In the genomic region with DNA sequence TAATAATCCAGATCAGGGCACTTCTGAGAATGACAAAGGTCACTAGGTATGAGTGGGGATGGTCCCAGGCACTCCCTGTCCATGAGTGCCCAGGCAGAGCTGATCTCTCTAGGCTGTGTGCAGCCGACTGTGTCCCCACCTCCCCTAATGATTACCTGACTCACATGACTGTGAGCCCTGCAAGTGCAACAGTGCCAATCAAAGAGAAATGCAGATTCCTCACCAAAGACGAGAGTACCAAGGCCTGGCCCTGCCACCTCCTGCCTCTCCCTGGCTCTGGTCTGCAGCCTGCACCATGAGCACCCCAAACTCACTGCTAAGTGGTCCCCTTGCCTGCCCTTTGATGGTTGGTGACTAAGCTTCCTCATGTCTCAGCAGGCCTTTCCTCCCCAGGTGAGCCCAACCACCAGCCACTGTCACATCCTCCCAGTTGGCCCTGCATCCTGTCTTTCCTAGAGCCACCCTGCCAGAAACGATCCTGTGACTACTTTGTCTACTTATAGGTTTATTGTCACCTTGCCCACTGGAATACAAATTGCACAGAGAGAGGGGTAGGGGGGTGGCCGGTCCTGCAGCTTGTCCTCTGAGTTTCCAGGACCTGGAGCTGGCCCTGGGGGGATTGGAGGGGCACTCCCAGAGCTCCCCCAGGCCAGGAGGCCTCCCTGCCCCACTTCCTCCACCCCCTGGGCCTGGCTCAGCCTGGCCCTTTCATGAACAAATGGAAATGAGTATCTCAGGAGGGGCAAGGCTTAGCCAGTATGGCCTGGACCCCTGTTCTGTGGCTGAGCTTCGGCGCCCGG, we compare ENCODE assay signal across 13 cellular contexts. TPM values are rescaled to one million over a fixed set of nuclear protein-coding genes. Genes with fewer than 3 reads are reported as not detected.
DNase-seq lines count a peak whose midpoint lies in the region; ATAC-seq lines count a peak whose summit lies in the region.
"Had no signal": no experiment of that assay in that cellular context is flagged by ENCODE, and none has a peak within 500 bp of the region (broad histone marks: within the 10 kb centered on the region; RNA-seq: fewer than 3 reads in every experiment).

No MANE protein-coding gene starts in this region.

- no peaks in the 10 kb centered on the region for H3K9me3 Mint-ChIP-seq in activated naive CD8-positive, alpha-beta T cell treated with anti-CD3 and anti-CD28 coated beads, Interleukin-2, amount 50 U/mL, for 24 hours

- H3K4me1 Mint-ChIP-seq in activated naive CD8-positive, alpha-beta T cell treated with anti-CD3 and anti-CD28 coated beads, Interleukin-2, amount 50 U/mL, for 24 hours = peaks cover 31% of the 10 kb centered on the region

- ATAC-seq in left ventricle myocardium superior (peak; percentile 82), HG03571 (IDR thresholded peaks at IDR 0.05; ENCODE audit: unreplicated experiment) (no peak)
- peak; percentile 91 for ATAC-seq in activated naive CD8-positive, alpha-beta T cell treated with anti-CD3 and anti-CD28 coated beads, Interleukin-2, amount 50 U/mL, for 24 hours
- ATAC-seq in stimulated activated naive CD8-positive, alpha-beta T cell treated with anti-CD3 and anti-CD28 coated beads, Interleukin-15, Interleukin-2, amounts not matched to agents 100 U/mL and 50 U/mL, for 24 hours = peak; percentile 93

- H3K4me3 Mint-ChIP-seq in activated naive CD8-positive, alpha-beta T cell treated with anti-CD3 and anti-CD28 coated beads, Interleukin-2, amount 50 U/mL, for 24 hours = no peak overlapping the region

- intact Hi-C loops in left ventricle myocardium superior (cut with micrococcal nuclease) (no loop called here), cardiac septum (cut with DNase I) (no loop called here)

- H3K36me3 Mint-ChIP-seq in activated naive CD8-positive, alpha-beta T cell treated with anti-CD3 and anti-CD28 coated beads, Interleukin-2, amount 50 U/mL, for 24 hours (ENCODE audit: low read depth) = no peaks in the 10 kb centered on the region

- H3K27ac Mint-ChIP-seq in activated naive CD8-positive, alpha-beta T cell treated with anti-CD3 and anti-CD28 coated beads, Interleukin-2, amount 50 U/mL, for 24 hours = no peak overlapping the region

- no peaks in the 10 kb centered on the region for H3K27me3 Mint-ChIP-seq in activated naive CD8-positive, alpha-beta T cell treated with anti-CD3 and anti-CD28 coated beads, Interleukin-2, amount 50 U/mL, for 24 hours

- no peak for DNase-seq in left ventricle myocardium superior
- DNase-seq in cardiac septum (ENCODE audit: low spot score) = no peak
- DNase-seq in activated CD4-positive, alpha-beta T cell treated with anti-CD3 and anti-CD28 coated beads, Interleukin-2, amount 50 U/mL, for 1 hour = peak; percentile 27
- peak; percentile 43 for DNase-seq in activated naive CD8-positive, alpha-beta T cell treated with anti-CD3 and anti-CD28 coated beads, Interleukin-2, amount 50 U/mL, for 24 hours
- peak; percentile 55 for DNase-seq in stimulated activated naive CD8-positive, alpha-beta T cell treated with anti-CD3 and anti-CD28 coated beads, Interleukin-15, Interleukin-2, amounts not matched to agents 100 U/mL and 50 U/mL, for 24 hours
- no peak for DNase-seq in dermis blood vessel endothelial cell
- DNase-seq in NCI-H146 treated with DMSO at 0.1 percent for 48 hours (lab: John Stamatoyannopoulos, UW; ENCODE audit: unreplicated experiment) = no peak
- DNase-seq: kidney glomerular epithelial cell, NCI-H2107 had no signal

RNA-seq across cellular contexts. Expression of a gene that starts 22.4 kb away (rescaled TPM):
- 0.32 TPM for total RNA-seq in left ventricle myocardium superior
- total RNA-seq in cardiac septum = 1.7 TPM
- total RNA-seq in dermis blood vessel endothelial cell = not detected in 2 replicates
- total RNA-seq: RPMI7951 had no signal

RNA-seq across cellular contexts. Expression of a gene that starts 44.7 kb away (rescaled TPM):
- total RNA-seq in left ventricle myocardium superior = not detected
- not detected for total RNA-seq in cardiac septum
- not detected in 2 replicates for total RNA-seq in dermis blood vessel endothelial cell
- total RNA-seq: chondrocyte, H1, RPMI7951 had no signal

Comparison
In these comparisons a context has a peak if more than half of its experiments do, and no peak if none do; other contexts are left out.
1. DNase-seq: peak in activated CD4-positive, alpha-beta T cell treated with anti-CD3 and anti-CD28 coated beads, Interleukin-2, amount 50 U/mL, for 1 hour (single experiment), activated naive CD8-positive, alpha-beta T cell treated with anti-CD3 and anti-CD28 coated beads, Interleukin-2, amount 50 U/mL, for 24 hours (single experiment) and stimulated activated naive CD8-positive, alpha-beta T cell treated with anti-CD3 and anti-CD28 coated beads, Interleukin-15, Interleukin-2, amounts not matched to agents 100 U/mL and 50 U/mL, for 24 hours (single experiment); none in left ventricle myocardium superior (single experiment), cardiac septum (single experiment), dermis blood vessel endothelial cell (single experiment) and NCI-H146 treated with DMSO at 0.1 percent for 48 hours (single experiment).